15 cellular contexts compared by ENCODE assay signal in the genomic region with DNA sequence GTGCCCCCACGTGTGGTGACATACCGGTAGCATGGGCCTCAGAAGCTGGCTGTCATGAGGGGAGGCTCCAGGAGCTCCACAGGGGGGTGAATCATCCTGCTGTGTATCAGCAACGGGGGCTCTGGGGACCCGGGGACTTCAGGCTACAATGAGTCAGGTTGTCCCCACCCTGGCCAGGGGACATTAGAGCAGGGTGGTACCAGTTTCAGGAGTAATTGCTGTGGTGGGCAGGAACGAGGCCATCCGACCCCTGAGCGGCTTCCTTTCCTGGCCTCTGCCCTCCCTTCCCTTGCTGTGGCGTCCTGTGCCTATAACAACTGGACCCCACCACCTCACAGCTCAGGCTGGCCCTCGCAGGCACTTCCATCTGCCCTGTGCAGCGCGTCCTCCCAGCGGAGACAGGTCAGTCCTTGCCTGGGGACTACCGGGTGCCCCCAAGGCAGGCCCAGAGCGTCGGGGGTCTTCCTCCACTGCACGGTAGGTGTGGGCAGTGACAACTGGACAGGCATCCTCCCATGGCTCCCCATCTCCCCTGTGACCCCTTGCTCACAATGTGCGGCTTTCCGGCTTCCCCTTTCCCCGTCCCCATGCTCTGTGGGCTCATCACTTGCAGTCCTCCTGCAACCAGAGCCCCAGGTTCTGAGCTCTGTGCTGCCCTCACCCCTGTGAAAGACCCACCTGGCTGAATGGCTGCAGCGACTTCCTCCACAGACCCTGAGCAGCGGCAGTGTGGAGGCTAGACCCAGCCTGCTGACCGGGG. TPM values are rescaled to one million over a fixed set of nuclear protein-coding genes. Genes with fewer than 3 reads are reported as not detected.
DNase-seq lines count a peak whose midpoint lies in the region; ATAC-seq and TF ChIP-seq lines count a peak whose summit lies in the region.
"Had no signal": no experiment of that assay in that cellular context is flagged by ENCODE, and none has a peak within 500 bp of the region (broad histone marks: within the 10 kb centered on the region; RNA-seq: fewer than 3 reads in every experiment).

No MANE protein-coding gene starts in this region.

- WGBS in H9 (ENCODE audit: extremely low coverage, insufficient read length, low lambda C conversion rate): no CpG with 5 or more reads among the region's 22 CpGs
- 84 to 93% (median 87%) methylated on average over 16 to 22 of the region's 22 CpGs for WGBS in heart left ventricle, 4 donors

- H2BK20ac ChIP-seq in H9 (ENCODE audit: low read depth, low read length, poor library complexity, severe bottlenecking): no peak overlapping the region

- no peak overlapping the region for H4K5ac ChIP-seq in H9 (ENCODE audit: insufficient read length, low read depth, low read length)

- H3K9me3 ChIP-seq in H9 (ENCODE audit: control insufficient read depth, low read depth, low read length): no peaks in the 10 kb centered on the region
- peaks cover 0 to 30% (median 5%) of the 10 kb centered on the region in 12 donors for H3K9me3 ChIP-seq in heart left ventricle
- H3K9me3 ChIP-seq in left lung: peaks cover 0 to 8% of the 10 kb centered on the region in 2 donors

- H3K4me1 ChIP-seq in H9 (ENCODE audit: insufficient read depth, low read length): no peaks in the 10 kb centered on the region
- peaks cover 0 to 13% (median 0%) of the 10 kb centered on the region in 12 donors for H3K4me1 ChIP-seq in heart left ventricle
- no peaks in the 10 kb centered on the region for H3K4me1 ChIP-seq in left lung

- H3K9ac ChIP-seq in H9 (ENCODE audit: extremely low read depth, insufficient read length, low read length): no peak overlapping the region

- no peaks in the 10 kb centered on the region for H4K20me1 ChIP-seq in H9 (ENCODE audit: control insufficient read depth, insufficient read depth, insufficient read length)

- H2BK12ac ChIP-seq in H9 (ENCODE audit: insufficient read length, low read depth, low read length): no peak overlapping the region

- H3K4me2 ChIP-seq in H9 (ENCODE audit: insufficient read depth, insufficient read length, low read length): no peak overlapping the region

- H2AFZ ChIP-seq in H9 (ENCODE audit: low read length): no peak overlapping the region

- H3K4me3 ChIP-seq in heart left ventricle: no peak overlapping the region
- H3K4me3 ChIP-seq in left lung: no peak overlapping the region
- H3K4me3 ChIP-seq in H7 (ENCODE audit: insufficient read depth, low read depth, low read length): no peak overlapping the region

- H3K36me3 Mint-ChIP-seq in H9 (ENCODE audit: insufficient read depth in 1 of 3, low read depth in 3 of 3): peaks cover 0 to 5% (median 3%) of the 10 kb centered on the region in 3 experiments; a peak in 2 of 7 replicates
- no peaks in the 10 kb centered on the region for H3K36me3 Mint-ChIP-seq in stimulated activated effector memory CD8-positive, alpha-beta T cell treated with anti-CD3 and anti-CD28 coated beads, Interleukin-12 subunit alpha, Interleukin-12 subunit beta, amount 100 ng/mL, for 72 hours
- H3K36me3 Mint-ChIP-seq: CD8-positive, alpha-beta T cell had no signal

- no peaks in the 10 kb centered on the region for H3K79me2 ChIP-seq in H9 (ENCODE audit: insufficient read depth, low read length)

- no peak overlapping the region for H3K4me3 Mint-ChIP-seq in H9
- H3K4me3 Mint-ChIP-seq in stimulated activated effector memory CD8-positive, alpha-beta T cell treated with anti-CD3 and anti-CD28 coated beads, Interleukin-12 subunit alpha, Interleukin-12 subunit beta, amount 100 ng/mL, for 72 hours: no peak overlapping the region
- H3K4me3 Mint-ChIP-seq: CD8-positive, alpha-beta T cell had no signal

- H4K8ac ChIP-seq in H9 (replicated peaks; ENCODE audit: insufficient read length, low read depth, low read length): no peak overlapping the region

- no peak overlapping the region for H3K56ac ChIP-seq in H9 (ENCODE audit: insufficient read length, low read depth, low read length)

- H3K9me3 Mint-ChIP-seq in H9: peaks cover 19 to 25% of the 10 kb centered on the region in 2 experiments; a peak in 4 of 5 replicates
- peaks cover 14% of the 10 kb centered on the region for H3K9me3 Mint-ChIP-seq in stimulated activated effector memory CD8-positive, alpha-beta T cell treated with anti-CD3 and anti-CD28 coated beads, Interleukin-12 subunit alpha, Interleukin-12 subunit beta, amount 100 ng/mL, for 72 hours

- no peak overlapping the region for H4K91ac ChIP-seq in H9 (ENCODE audit: insufficient read length, low read depth, low read length)

- peak; percentile 19 for DNase-seq in H9
- peak in 1 of 5 donors; percentile 46 for DNase-seq in heart left ventricle
- DNase-seq in left lung: no peak
- DNase-seq in stimulated activated effector memory CD8-positive, alpha-beta T cell treated with anti-CD3 and anti-CD28 coated beads, Interleukin-12 subunit alpha, Interleukin-12 subunit beta, amount 100 ng/mL, for 72 hours (ENCODE audit: low spot score in 2 of 2): peak in 1 of 2 donors; percentile 25
- no peak for DNase-seq in H7
- no peak for DNase-seq in NCI-H524 (lab: John Stamatoyannopoulos, UW)
- DNase-seq: CD8-positive, alpha-beta T cell; IMR-90; Kasumi-1; NCI-H1930; NCI-H2171; NCI-H446 treated with DMSO at 0.1 percent for 48 hours; NCI-H774 had no signal

- no peak overlapping the region for H3K23ac ChIP-seq in H9 (ENCODE audit: insufficient read length, low read depth, low read length)

- peaks cover 3% of the 10 kb centered on the region; the same call in 1 of the 2 replicates for H3K27me3 Mint-ChIP-seq in H9 (ENCODE audit: low read depth)

- no peak overlapping the region for H2BK15ac ChIP-seq in H9 (ENCODE audit: low read depth, low read length)

- no peak overlapping the region; the same call in 1 of the 2 replicates for H3K14ac ChIP-seq in H9 (ENCODE audit: insufficient read depth, low read length)

- intact Hi-C loops in heart left ventricle (cut with DNase I): loop anchor here in 2 of 10 donors (5.0 kb wide), 2 partner anchors 42 to 52 kb away; no protein-coding TSS in a partner anchor
- intact Hi-C loops in left lung (cut with DNase I): no loop called here

- no peaks in the 10 kb centered on the region for H3K23me2 ChIP-seq in H9 (ENCODE audit: insufficient read length, low read depth, low read length, poor library complexity, severe bottlenecking)

- H3K27me3 ChIP-seq in H9 (ENCODE audit: insufficient read depth, low read length) (no peaks in the 10 kb centered on the region), heart left ventricle (no peaks in the 10 kb centered on the region), left lung (no peaks in the 10 kb centered on the region), H7 (ENCODE audit: control insufficient read depth, insufficient read depth, low read length) (no peaks in the 10 kb centered on the region)

- H3K4ac ChIP-seq in H9 (ENCODE audit: low read depth, low read length): no peak overlapping the region

- no peak overlapping the region for H2BK120ac ChIP-seq in H9 (ENCODE audit: low read depth, low read length, poor library complexity, severe bottlenecking)

- peak overlapping the region in 1 of 3 experiments; percentile 36; a peak in 3 of 7 replicates for H3K27ac Mint-ChIP-seq in H9
- H3K27ac Mint-ChIP-seq in stimulated activated effector memory CD8-positive, alpha-beta T cell treated with anti-CD3 and anti-CD28 coated beads, Interleukin-12 subunit alpha, Interleukin-12 subunit beta, amount 100 ng/mL, for 72 hours: no peak overlapping the region
- H3K27ac Mint-ChIP-seq: CD8-positive, alpha-beta T cell had no signal

- no peak overlapping the region for H3T11ph ChIP-seq in H9 (ENCODE audit: low read length)

- H2BK5ac ChIP-seq in H9 (ENCODE audit: insufficient read length, low read length): no peak overlapping the region

- H3K36me3 ChIP-seq in heart left ventricle: no peaks in the 10 kb centered on the region
- no peaks in the 10 kb centered on the region for H3K36me3 ChIP-seq in left lung
- no peaks in the 10 kb centered on the region for H3K36me3 ChIP-seq in H7 (replicated peaks; ENCODE audit: control insufficient read depth, insufficient read depth, low read length)

- H3K79me1 ChIP-seq in H9 (ENCODE audit: insufficient read depth, low read depth, low read length, poor library complexity, severe bottlenecking): no peaks in the 10 kb centered on the region

- H3K4me1 Mint-ChIP-seq in H9: peaks cover 3 to 5% of the 10 kb centered on the region in 2 experiments; a peak in 3 of 4 replicates
- H3K4me1 Mint-ChIP-seq in stimulated activated effector memory CD8-positive, alpha-beta T cell treated with anti-CD3 and anti-CD28 coated beads, Interleukin-12 subunit alpha, Interleukin-12 subunit beta, amount 100 ng/mL, for 72 hours: no peaks in the 10 kb centered on the region

- H3K27ac ChIP-seq in H9 (ENCODE audit: insufficient read length, low read depth, low read length) (no peak overlapping the region), heart left ventricle (peak overlapping the region in 5 of 12 donors; percentile 50 to 79 (median 72)), left lung (no peak overlapping the region)

- peak in 3 of 4 donors; percentile 15 to 46 (median 22) for ATAC-seq in heart left ventricle
- ATAC-seq in left lung: peak; percentile 12
- ATAC-seq in stimulated activated effector memory CD8-positive, alpha-beta T cell treated with anti-CD3 and anti-CD28 coated beads, Interleukin-12 subunit alpha, Interleukin-12 subunit beta, amount 100 ng/mL, for 72 hours: peak; percentile 46
- no peak for ATAC-seq in GM19397 (IDR thresholded peaks at IDR 0.05; ENCODE audit: unreplicated experiment)
- ATAC-seq: CD8-positive, alpha-beta T cell; Panc1 had no signal

- H3K18ac ChIP-seq in H9 (ENCODE audit: insufficient read length, low read depth, low read length): no peak overlapping the region

- TF ChIP-seq CTCF in H9 (conservative IDR thresholded peaks at IDR 0.05) (no peak), heart left ventricle (IDR thresholded peaks at IDR 0.05) (no peak), left lung (IDR thresholded peaks at IDR 0.05) (no peak)

- no peak for TF ChIP-seq POLR2A in heart left ventricle (IDR thresholded peaks at IDR 0.05)

- no peak overlapping the region for H2AK5ac ChIP-seq in H9 (ENCODE audit: insufficient read length, low read length)

RNA-seq across cellular contexts. Expression of a gene that starts 57.0 kb away (rescaled TPM):
- 10.8 and 11.4 TPM in 2 replicates for total RNA-seq in H9 (2021)
- total RNA-seq in heart left ventricle: 10 to 100 TPM; 10.5 to 85.8 (median 31.0) TPM
- 10 to 100 TPM; 39.9 to 70.6 TPM for polyA plus RNA-seq in heart left ventricle
- 10 to 100 TPM; 12.8 to 14.8 TPM for total RNA-seq in left lung
- 8.5 and 10.5 TPM in 2 replicates for total RNA-seq in H7 (2014; rRNA removed; shearing (Covaris generic))
